In genomic region chr6:121984956-121985355, GRCh38 we compare ENCODE assay signal across 1 cellular context.
TF ChIP-seq lines count a peak whose summit lies in the region.

No MANE protein-coding gene starts in this region.

TF ChIP-seq in GM23338, 12 proteins besides CTCF, POLR2A, EP300 and RAD21 (continued from another document):
- TF ChIP-seq, protein P1, sequence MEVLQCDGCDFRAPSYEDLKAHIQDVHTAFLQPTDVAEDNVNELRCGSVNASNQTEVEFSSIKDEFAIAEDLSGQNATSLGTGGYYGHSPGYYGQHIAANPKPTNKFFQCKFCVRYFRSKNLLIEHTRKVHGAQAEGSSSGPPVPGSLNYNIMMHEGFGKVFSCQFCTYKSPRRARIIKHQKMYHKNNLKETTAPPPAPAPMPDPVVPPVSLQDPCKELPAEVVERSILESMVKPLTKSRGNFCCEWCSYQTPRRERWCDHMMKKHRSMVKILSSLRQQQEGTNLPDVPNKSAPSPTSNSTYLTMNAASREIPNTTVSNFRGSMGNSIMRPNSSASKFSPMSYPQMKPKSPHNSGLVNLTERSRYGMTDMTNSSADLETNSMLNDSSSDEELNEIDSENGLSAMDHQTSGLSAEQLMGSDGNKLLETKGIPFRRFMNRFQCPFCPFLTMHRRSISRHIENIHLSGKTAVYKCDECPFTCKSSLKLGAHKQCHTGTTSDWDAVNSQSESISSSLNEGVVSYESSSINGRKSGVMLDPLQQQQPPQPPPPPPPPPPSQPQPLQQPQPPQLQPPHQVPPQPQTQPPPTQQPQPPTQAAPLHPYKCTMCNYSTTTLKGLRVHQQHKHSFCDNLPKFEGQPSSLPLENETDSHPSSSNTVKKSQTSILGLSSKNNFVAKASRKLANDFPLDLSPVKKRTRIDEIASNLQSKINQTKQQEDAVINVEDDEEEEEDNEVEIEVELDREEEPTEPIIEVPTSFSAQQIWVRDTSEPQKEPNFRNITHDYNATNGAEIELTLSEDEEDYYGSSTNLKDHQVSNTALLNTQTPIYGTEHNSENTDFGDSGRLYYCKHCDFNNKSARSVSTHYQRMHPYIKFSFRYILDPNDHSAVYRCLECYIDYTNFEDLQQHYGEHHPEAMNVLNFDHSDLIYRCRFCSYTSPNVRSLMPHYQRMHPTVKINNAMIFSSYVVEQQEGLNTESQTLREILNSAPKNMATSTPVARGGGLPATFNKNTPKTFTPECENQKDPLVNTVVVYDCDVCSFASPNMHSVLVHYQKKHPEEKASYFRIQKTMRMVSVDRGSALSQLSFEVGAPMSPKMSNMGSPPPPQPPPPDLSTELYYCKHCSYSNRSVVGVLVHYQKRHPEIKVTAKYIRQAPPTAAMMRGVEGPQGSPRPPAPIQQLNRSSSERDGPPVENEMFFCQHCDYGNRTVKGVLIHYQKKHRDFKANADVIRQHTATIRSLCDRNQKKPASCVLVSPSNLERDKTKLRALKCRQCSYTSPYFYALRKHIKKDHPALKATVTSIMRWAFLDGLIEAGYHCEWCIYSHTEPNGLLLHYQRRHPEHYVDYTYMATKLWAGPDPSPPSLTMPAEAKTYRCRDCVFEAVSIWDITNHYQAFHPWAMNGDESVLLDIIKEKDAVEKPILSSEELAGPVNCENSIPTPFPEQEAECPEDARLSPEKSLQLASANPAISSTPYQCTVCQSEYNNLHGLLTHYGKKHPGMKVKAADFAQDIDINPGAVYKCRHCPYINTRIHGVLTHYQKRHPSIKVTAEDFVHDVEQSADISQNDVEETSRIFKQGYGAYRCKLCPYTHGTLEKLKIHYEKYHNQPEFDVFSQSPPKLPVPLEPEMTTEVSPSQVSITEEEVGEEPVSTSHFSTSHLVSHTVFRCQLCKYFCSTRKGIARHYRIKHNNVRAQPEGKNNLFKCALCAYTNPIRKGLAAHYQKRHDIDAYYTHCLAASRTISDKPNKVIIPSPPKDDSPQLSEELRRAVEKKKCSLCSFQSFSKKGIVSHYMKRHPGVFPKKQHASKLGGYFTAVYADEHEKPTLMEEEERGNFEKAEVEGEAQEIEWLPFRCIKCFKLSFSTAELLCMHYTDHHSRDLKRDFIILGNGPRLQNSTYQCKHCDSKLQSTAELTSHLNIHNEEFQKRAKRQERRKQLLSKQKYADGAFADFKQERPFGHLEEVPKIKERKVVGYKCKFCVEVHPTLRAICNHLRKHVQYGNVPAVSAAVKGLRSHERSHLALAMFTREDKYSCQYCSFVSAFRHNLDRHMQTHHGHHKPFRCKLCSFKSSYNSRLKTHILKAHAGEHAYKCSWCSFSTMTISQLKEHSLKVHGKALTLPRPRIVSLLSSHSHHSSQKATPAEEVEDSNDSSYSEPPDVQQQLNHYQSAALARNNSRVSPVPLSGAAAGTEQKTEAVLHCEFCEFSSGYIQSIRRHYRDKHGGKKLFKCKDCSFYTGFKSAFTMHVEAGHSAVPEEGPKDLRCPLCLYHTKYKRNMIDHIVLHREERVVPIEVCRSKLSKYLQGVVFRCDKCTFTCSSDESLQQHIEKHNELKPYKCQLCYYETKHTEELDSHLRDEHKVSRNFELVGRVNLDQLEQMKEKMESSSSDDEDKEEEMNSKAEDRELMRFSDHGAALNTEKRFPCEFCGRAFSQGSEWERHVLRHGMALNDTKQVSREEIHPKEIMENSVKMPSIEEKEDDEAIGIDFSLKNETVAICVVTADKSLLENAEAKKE (CRISPR knock-in tag; IDR thresholded peaks at IDR 0.05), result no peak
- TF ChIP-seq EZH2 (IDR thresholded peaks at IDR 0.05; ENCODE audit: low read depth, unreplicated experiment) (no peak), REST (IDR thresholded peaks at IDR 0.05; ENCODE audit: unreplicated experiment) (no peak), ZNF331 (CRISPR knock-in tag; IDR thresholded peaks at IDR 0.05; ENCODE audit: low read depth) (no peak), CREB1 (CRISPR knock-in tag; IDR thresholded peaks at IDR 0.05; ENCODE audit: low read depth) (no peak), POLR2AphosphoS5 (IDR thresholded peaks at IDR 0.05; ENCODE audit: low read depth) (no peak), NANOG (IDR thresholded peaks at IDR 0.05; ENCODE audit: borderline replicate concordance) (no peak), STAT1 (IDR thresholded peaks at IDR 0.05; ENCODE audit: unreplicated experiment) (no peak), EZH2phosphoT487 (IDR thresholded peaks at IDR 0.05; ENCODE audit: unreplicated experiment) (no peak), ZNF114 (CRISPR knock-in tag; IDR thresholded peaks at IDR 0.05) (no peak)
TF ChIP-seq in GM23338: peak in this region for 0.
